ENCODE assay signal across 23 cellular contexts in the genomic region with DNA sequence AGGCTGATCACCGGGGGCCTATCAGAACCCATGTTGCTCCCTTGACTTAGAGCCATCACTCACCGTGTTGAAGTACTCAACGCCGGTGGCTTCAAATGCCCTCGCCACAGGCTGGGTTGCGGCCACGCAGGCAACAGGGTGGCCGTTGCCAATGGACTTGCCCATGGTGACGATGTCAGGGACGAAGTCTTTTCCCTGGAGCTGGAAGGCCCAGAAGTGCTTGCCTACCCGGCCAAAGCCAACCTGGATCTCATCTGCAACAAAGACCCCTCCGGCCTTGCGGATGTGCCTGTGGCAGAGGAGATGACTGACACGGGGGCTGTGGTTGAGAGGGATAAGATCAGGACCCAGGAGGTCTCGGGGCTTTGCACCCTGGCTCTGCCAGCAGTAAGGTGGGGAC. TPM values are rescaled to one million over a fixed set of nuclear protein-coding genes. Genes with fewer than 3 reads are reported as not detected.
"Had no signal": no experiment of that assay in that cellular context is flagged by ENCODE, and none has a peak within 500 bp of the region (broad histone marks: within the 10 kb centered on the region; RNA-seq: fewer than 3 reads in every experiment).

No MANE protein-coding gene starts in this region.

- H3K27me3 ChIP-seq: colonic mucosa, foreskin keratinocyte, left lung, pancreas, sigmoid colon, spleen, tibial artery had no signal

- H3K27me3 Mint-ChIP-seq: activated naive CD4-positive, alpha-beta T cell treated with anti-CD3 and anti-CD28 coated beads, Interleukin-2, amount 10 ng/mL, durations not matched to agents 7 days and 5 days; activated naive CD8-positive, alpha-beta T cell treated with anti-CD3 and anti-CD28 coated beads, Interleukin-2, amount 50 U/mL, for 24 hours; brain; memory B cell; naive B cell had no signal

- ATAC-seq: foreskin keratinocyte, left lung, pancreas had no signal

- H3K4me3 ChIP-seq: colonic mucosa, left lung, pancreas, sigmoid colon, spleen, tibial artery had no signal

- H3K36me3 ChIP-seq: colonic mucosa, pancreas had no signal

- H3K9me3 ChIP-seq: colonic mucosa, left lung, pancreas, sigmoid colon, spleen, tibial artery had no signal

- H3K9me3 Mint-ChIP-seq: activated naive CD4-positive, alpha-beta T cell treated with anti-CD3 and anti-CD28 coated beads, Interleukin-2, amount 10 ng/mL, durations not matched to agents 7 days and 5 days; activated naive CD8-positive, alpha-beta T cell treated with anti-CD3 and anti-CD28 coated beads, Interleukin-2, amount 50 U/mL, for 24 hours; memory B cell; naive B cell; T-helper 2 cell treated with Interferon-gamma antibody and Interleukin-4, amounts not matched to agents 5 μg/mL and 100 μg/mL, for 36 hours had no signal

- H3K4me1 ChIP-seq: foreskin keratinocyte, pancreas, sigmoid colon, tibial artery had no signal

- H3K4me3 Mint-ChIP-seq: activated naive CD4-positive, alpha-beta T cell treated with anti-CD3 and anti-CD28 coated beads, Interleukin-2, amount 10 ng/mL, durations not matched to agents 7 days and 5 days; activated naive CD8-positive, alpha-beta T cell treated with anti-CD3 and anti-CD28 coated beads, Interleukin-2, amount 50 U/mL, for 24 hours; brain; memory B cell; T-helper 2 cell treated with Interferon-gamma antibody and Interleukin-4, amounts not matched to agents 5 μg/mL and 100 μg/mL, for 36 hours had no signal

- H3K27ac ChIP-seq: colonic mucosa, foreskin keratinocyte, pancreas, sigmoid colon, tibial artery had no signal

- DNase-seq: activated CD4-positive, alpha-beta T cell treated with anti-CD3 and anti-CD28 coated beads, Interleukin-2, amount 50 U/mL, for 4 hours; activated naive CD4-positive, alpha-beta T cell treated with anti-CD3 and anti-CD28 coated beads, Interleukin-2, amount 10 ng/mL, durations not matched to agents 7 days and 5 days; activated naive CD8-positive, alpha-beta T cell treated with anti-CD3 and anti-CD28 coated beads, Interleukin-2, amount 50 U/mL, for 24 hours; anterior cingulate cortex; central memory CD4-positive, alpha-beta T cell; colonic mucosa; foreskin keratinocyte; glutamatergic neuron; naive B cell; sigmoid colon; spleen; stimulated activated CD4-positive, alpha-beta T cell treated with anti-CD3 and anti-CD28 coated beads, Interleukin-4, amount 100 ng/mL, for 4 hours; stimulated activated naive CD4-positive, alpha-beta T cell; substantia nigra; tibial artery had no signal

RNA-seq across cellular contexts. Expression of gene GMCL2, which starts 35.1 kb away (rescaled TPM):
- total RNA-seq: colonic mucosa, epithelial cell of proximal tubule, foreskin keratinocyte, kidney epithelial cell, left lung, mononuclear cell, pancreas, sigmoid colon, spleen had no signal
